ENCODE assay signal across 8 cellular contexts in genomic region chr16:75647138-75647491, GRCh38. TPM values are rescaled to one million over a fixed set of nuclear protein-coding genes. Genes with fewer than 3 reads are reported as not detected.
DNase-seq lines count a peak whose midpoint lies in the region; ATAC-seq and TF ChIP-seq lines count a peak whose summit lies in the region.

No MANE protein-coding gene starts in this region.

- CTCF ChIA-PET in Calu3 (lab: Charles Lee): interaction anchor here (0.6 to 1.8 kb wide), 6 partner anchors 26 to 305 kb away, joined by 3 to 9 read pairs (median 4); no protein-coding TSS in a partner anchor
- CTCF ChIA-PET in naive thymus-derived CD4-positive, alpha-beta T cell (lab: Charles Lee): interaction anchor here (0.6 to 2.0 kb wide), 3 partner anchors 25 to 176 kb away, joined by 3 to 8 read pairs (median 3); partner anchors contain the start of genes ADAT1 and GABARAPL2

- H3K4me3 ChIP-seq in LNCaP clone FGC (ENCODE audit: low read depth, low read length) (peak overlapping the region; percentile 88), duodenal mucosa (ENCODE audit: low read depth in 1 of 2, low read length in 2 of 2) (peak overlapping the region; percentile 85 to 88)
- peak overlapping the region; percentile 97 for H3K4me3 ChIP-seq in naive thymus-derived CD4-positive, alpha-beta T cell (ENCODE audit: low read length)

- H3K4me3 Mint-ChIP-seq in Calu3 (ENCODE audit: low read depth, unreplicated experiment): peak overlapping the region; percentile 99
- H3K4me3 Mint-ChIP-seq in naive thymus-derived CD4-positive, alpha-beta T cell: peak overlapping the region; percentile 90 to 100 (median 99)

- peak overlapping the region; percentile 84 to 96 for H3K9ac ChIP-seq in duodenal mucosa (ENCODE audit: low read depth in 1 of 2, low read length in 2 of 2)

- no peaks in the 10 kb centered on the region for H3K9me3 Mint-ChIP-seq in Calu3 (ENCODE audit: low read depth, unreplicated experiment)
- peaks cover 0 to 10% (median 0%) of the 10 kb centered on the region in 11 donors for H3K9me3 Mint-ChIP-seq in naive thymus-derived CD4-positive, alpha-beta T cell

- H3K27me3 Mint-ChIP-seq in Calu3 (ENCODE audit: unreplicated experiment): no peaks in the 10 kb centered on the region
- H3K27me3 Mint-ChIP-seq in naive thymus-derived CD4-positive, alpha-beta T cell: no peaks in the 10 kb centered on the region

- H3K36me3 ChIP-seq in duodenal mucosa (ENCODE audit: control insufficient read depth in 1 of 2, insufficient read depth in 2 of 2, low read length in 2 of 2): peaks cover 4 to 9% of the 10 kb centered on the region in 2 donors
- H3K36me3 ChIP-seq in naive thymus-derived CD4-positive, alpha-beta T cell (ENCODE audit: control insufficient read depth in 2 of 3, insufficient read depth in 3 of 3, low read length in 3 of 3): peaks cover 0 to 41% (median 11%) of the 10 kb centered on the region in 3 experiments

- intact Hi-C loops in Calu3 (cut with micrococcal nuclease; ENCODE audit: unreplicated experiment): loop anchor here (2.0 to 10.0 kb wide), 2 partner anchors 24 to 1528 kb away; partner anchors contain the start of gene ADAT1
- intact Hi-C loops in naive thymus-derived CD4-positive, alpha-beta T cell (cut with micrococcal nuclease): loop anchor here (1.0 to 10.0 kb wide), 15 partner anchors 24 to 1543 kb away; partner anchors contain the start of genes ADAT1 (in 2 of the 2), CFDP1 (in 2 of the 2), GABARAPL2 (in 2 of the 2) and TMEM170A (in 2 of the 2)

- H3K27me3 ChIP-seq in duodenal mucosa (ENCODE audit: control insufficient read depth in 1 of 2, insufficient read depth in 2 of 2, low read length in 2 of 2): no peaks in the 10 kb centered on the region
- no peaks in the 10 kb centered on the region for H3K27me3 ChIP-seq in naive thymus-derived CD4-positive, alpha-beta T cell (ENCODE audit: control insufficient read depth in 2 of 2, insufficient read depth in 2 of 2, low read length in 2 of 2)

- BruUV-seq in Calu3 (replicated peaks; lab: Mats Ljungman, UMichigan): TSS peak; percentile 57

- ATAC-seq in GM21717 (IDR thresholded peaks at IDR 0.05; ENCODE audit: unreplicated experiment): peak; percentile 19
- peak; percentile 10 for ATAC-seq in naive thymus-derived CD4-positive, alpha-beta T cell

- peak overlapping the region; percentile 97 for H3K27ac Mint-ChIP-seq in Calu3 (ENCODE audit: unreplicated experiment)
- H3K27ac Mint-ChIP-seq in naive thymus-derived CD4-positive, alpha-beta T cell: peak overlapping the region; percentile 91 to 99 (median 99)

- DNase-seq in Calu3 (no peak), LNCaP clone FGC (ENCODE audit: low read depth) (no peak), cerebellum (ENCODE audit: low spot score) (no peak), NCI-H128 (lab: John Stamatoyannopoulos, UW; ENCODE audit: unreplicated experiment) (no peak)
- DNase-seq in naive thymus-derived CD4-positive, alpha-beta T cell: no peak
- DNase-seq in stimulated activated CD4-positive, alpha-beta T cell treated with anti-CD3 and anti-CD28 coated beads, Interleukin-4, amount 100 ng/mL, for 4 hours: no peak

- TF ChIP-seq CTCF in Calu3 (IDR thresholded peaks at IDR 0.05; ENCODE audit: unreplicated experiment) (no peak), LNCaP clone FGC (IDR thresholded peaks at IDR 0.05; ENCODE audit: control insufficient read depth, extremely low read depth, insufficient read depth) (no peak)

- H3K4me1 ChIP-seq in duodenal mucosa (ENCODE audit: control insufficient read depth in 1 of 2, insufficient read depth in 2 of 2, low read length in 2 of 2): peaks cover 38 to 42% of the 10 kb centered on the region in 2 donors
- peaks cover 32 to 51% of the 10 kb centered on the region in 2 donors for H3K4me1 ChIP-seq in naive thymus-derived CD4-positive, alpha-beta T cell (ENCODE audit: control insufficient read depth in 2 of 2, insufficient read depth in 2 of 2, low read length in 2 of 2)

- H3K4me1 Mint-ChIP-seq in Calu3 (ENCODE audit: low read depth, unreplicated experiment): peaks cover 40% of the 10 kb centered on the region
- peaks cover 31 to 76% (median 64%) of the 10 kb centered on the region in 7 donors for H3K4me1 Mint-ChIP-seq in naive thymus-derived CD4-positive, alpha-beta T cell

- peak overlapping the region; percentile 71 for H3K27ac ChIP-seq in duodenal mucosa (ENCODE audit: low read depth, low read length)
- H3K27ac ChIP-seq in naive thymus-derived CD4-positive, alpha-beta T cell (ENCODE audit: low read depth, low read length): peak overlapping the region; percentile 97

- H3K36me3 Mint-ChIP-seq in Calu3 (ENCODE audit: insufficient read depth, unreplicated experiment): peaks cover 57% of the 10 kb centered on the region
- H3K36me3 Mint-ChIP-seq in naive thymus-derived CD4-positive, alpha-beta T cell: peaks cover 9 to 38% (median 19%) of the 10 kb centered on the region in 5 donors

- POLR2A ChIA-PET in naive thymus-derived CD4-positive, alpha-beta T cell (lab: Charles Lee): interaction anchor here (0.5 to 8.2 kb wide), 21 partner anchors 9 to 1544 kb away, joined by 3 to 118 read pairs (median 12); partner anchors contain the start of genes ADAT1, CFDP1, GABARAPL2 and GLG1

- H3K9me3 ChIP-seq in duodenal mucosa (ENCODE audit: control insufficient read depth in 1 of 2, low read length in 2 of 2): no peaks in the 10 kb centered on the region
- H3K9me3 ChIP-seq in naive thymus-derived CD4-positive, alpha-beta T cell (ENCODE audit: control insufficient read depth in 2 of 3, low read length in 3 of 3): no peaks in the 10 kb centered on the region

RNA-seq across cellular contexts. Expression of gene KARS1, which starts 0.3 kb away (rescaled TPM):
- 198 and 207 TPM in 2 replicates for total RNA-seq in Calu3 (2022)
- total RNA-seq in naive thymus-derived CD4-positive, alpha-beta T cell: 100 to 1,000 TPM; 118 to 216 (median 123) TPM
- 100 to 1,000 TPM; 208 to 216 TPM for polyA plus RNA-seq in naive thymus-derived CD4-positive, alpha-beta T cell
- 67.9 TPM for total RNA-seq in cerebellum

RNA-seq across cellular contexts. Expression of gene TERF2IP, which starts 0.5 kb away (rescaled TPM):
- 45.3 and 48.3 TPM in 2 replicates for total RNA-seq in Calu3 (2022)
- total RNA-seq in naive thymus-derived CD4-positive, alpha-beta T cell: 10 to 100 TPM; 70.8 to 90.4 (median 88.7) TPM
- polyA plus RNA-seq in naive thymus-derived CD4-positive, alpha-beta T cell: 100 to 1,000 TPM; 105 to 168 TPM
- 83.8 TPM for total RNA-seq in cerebellum

RNA-seq across cellular contexts. Expression of gene ADAT1, which starts 24.0 kb away (rescaled TPM):
- total RNA-seq in Calu3 (2022) (90.4 and 111 TPM in 2 replicates), cerebellum (67.4 TPM)
- 10 to 100 TPM; 41.3 to 69.4 (median 63.6) TPM for total RNA-seq in naive thymus-derived CD4-positive, alpha-beta T cell
- 10 to 100 TPM; 35.6 to 36.1 TPM for polyA plus RNA-seq in naive thymus-derived CD4-positive, alpha-beta T cell

RNA-seq across cellular contexts. Expression of gene CPHXL2, which starts 29.7 kb away (rescaled TPM):
- total RNA-seq in Calu3 (2022) (not detected in 2 replicates), cerebellum (not detected)
- not detected for total RNA-seq in naive thymus-derived CD4-positive, alpha-beta T cell
- not detected for polyA plus RNA-seq in naive thymus-derived CD4-positive, alpha-beta T cell

RNA-seq across cellular contexts. Expression of gene DUXB, which starts 54.1 kb away (rescaled TPM):
- total RNA-seq in Calu3 (2022): not detected in 2 replicates
- not detected for total RNA-seq in naive thymus-derived CD4-positive, alpha-beta T cell
- polyA plus RNA-seq in naive thymus-derived CD4-positive, alpha-beta T cell: not detected
- not detected for total RNA-seq in cerebellum
